Comparison of ENCODE assay signal across 19 cellular contexts in genomic region chr15:44315773-44316465, GRCh38.
"Had no signal": no experiment of that assay in that cellular context is flagged by ENCODE, and none has a peak within 500 bp of the region (broad histone marks: within the 10 kb centered on the region; RNA-seq: fewer than 3 reads in every experiment).

No MANE protein-coding gene starts in this region.

- H3K27ac Mint-ChIP-seq: activated CD4-positive, alpha-beta T cell treated with anti-CD3 and anti-CD28 coated beads, Interleukin-2, amount 10 ng/mL, durations not matched to agents 24 days and 14 days; activated CD8-positive, alpha-beta T cell treated with anti-CD3 and anti-CD28 coated beads for 36 hours; activated naive CD4-positive, alpha-beta T cell treated with anti-CD3 and anti-CD28 coated beads for 36 hours; activated T-cell treated with anti-CD3 and anti-CD28 coated beads, Interleukin-2, amount 50 U/mL, for 24 hours; progenitor cell of endocrine pancreas; type B pancreatic cell had no signal

- H3K4me1 ChIP-seq: esophagus muscularis mucosa, right atrium auricular region, SJSA1 had no signal

- H3K27me3 Mint-ChIP-seq: activated CD4-positive, alpha-beta T cell treated with anti-CD3 and anti-CD28 coated beads, Interleukin-2, amount 10 ng/mL, durations not matched to agents 24 days and 14 days; activated CD8-positive, alpha-beta T cell treated with anti-CD3 and anti-CD28 coated beads for 36 hours; activated T-cell treated with anti-CD3 and anti-CD28 coated beads, Interleukin-2, amount 50 U/mL, for 24 hours; progenitor cell of endocrine pancreas; type B pancreatic cell had no signal

- H3K4me3 Mint-ChIP-seq: activated CD4-positive, alpha-beta T cell treated with anti-CD3 and anti-CD28 coated beads, Interleukin-2, amount 10 ng/mL, durations not matched to agents 24 days and 14 days; activated CD8-positive, alpha-beta T cell treated with anti-CD3 and anti-CD28 coated beads for 36 hours; activated naive CD4-positive, alpha-beta T cell treated with anti-CD3 and anti-CD28 coated beads for 36 hours; activated T-cell treated with anti-CD3 and anti-CD28 coated beads, Interleukin-2, amount 50 U/mL, for 24 hours; neural crest cell; type B pancreatic cell had no signal

- DNase-seq: activated CD4-positive, alpha-beta T cell treated with anti-CD3 and anti-CD28 coated beads, Interleukin-2, amount 10 ng/mL, durations not matched to agents 24 days and 14 days; activated CD8-positive, alpha-beta T cell treated with anti-CD3 and anti-CD28 coated beads for 36 hours; activated naive CD4-positive, alpha-beta T cell treated with anti-CD3 and anti-CD28 coated beads for 36 hours; activated T-cell treated with anti-CD3 and anti-CD28 coated beads, Interleukin-2, amount 50 U/mL, for 24 hours; aorta; brain microvascular endothelial cell; central memory CD4-positive, alpha-beta T cell; cortex of kidney; effector memory CD4-positive, alpha-beta T cell; mesendoderm; stimulated activated CD4-positive, alpha-beta T cell treated with anti-CD3 and anti-CD28 coated beads, Interleukin-2, amount 100 ng/mL, for 24 hours; stomach; SW 1271 had no signal

- H3K9me3 ChIP-seq: esophagus muscularis mucosa, right atrium auricular region, SJSA1, stomach had no signal

- ATAC-seq: activated CD8-positive, alpha-beta T cell treated with anti-CD3 and anti-CD28 coated beads for 36 hours had no signal

- H3K36me3 ChIP-seq: brain microvascular endothelial cell, esophagus muscularis mucosa, right atrium auricular region, SJSA1 had no signal

- H3K9me3 Mint-ChIP-seq: activated CD8-positive, alpha-beta T cell treated with anti-CD3 and anti-CD28 coated beads for 36 hours; activated naive CD4-positive, alpha-beta T cell treated with anti-CD3 and anti-CD28 coated beads for 36 hours; activated T-cell treated with anti-CD3 and anti-CD28 coated beads, Interleukin-2, amount 50 U/mL, for 24 hours; neural crest cell; type B pancreatic cell had no signal

- H3K4me3 ChIP-seq: esophagus muscularis mucosa, right atrium auricular region, SJSA1, stomach had no signal
